In genomic region chr9:124388275-124389048, GRCh38 we compare ENCODE assay signal across 16 cellular contexts. TPM values are rescaled to one million over a fixed set of nuclear protein-coding genes. Genes with fewer than 3 reads are reported as not detected.
DNase-seq lines count a peak whose midpoint lies in the region; ATAC-seq and TF ChIP-seq lines count a peak whose summit lies in the region.
"Had no signal": no experiment of that assay in that cellular context is flagged by ENCODE, and none has a peak within 500 bp of the region (broad histone marks: within the 10 kb centered on the region; RNA-seq: fewer than 3 reads in every experiment).

No MANE protein-coding gene starts in this region.

- in situ Hi-C loops in Panc1 (cut with HindIII; ENCODE audit: low pct_unique_long_range_greater_than_20kb, low sequenced_read_pairs) (no loop called here), GM13976 (cut with MboI; ENCODE audit: low sequenced_read_pairs, unreplicated experiment) (no loop called here)

- peak overlapping the region; percentile 79 for H3K27ac Mint-ChIP-seq in endothelial cell (ENCODE audit: unreplicated experiment)
- H3K27ac Mint-ChIP-seq: activated naive CD4-positive, alpha-beta T cell treated with anti-CD3 and anti-CD28 coated beads for 36 hours; T-cell had no signal

- peaks cover 3 to 89% (median 76%) of the 10 kb centered on the region in 9 donors for H3K4me1 ChIP-seq in heart right ventricle
- peaks cover 81% of the 10 kb centered on the region for H3K4me1 ChIP-seq in Panc1 (ENCODE audit: control insufficient read depth, insufficient read depth, low read length)

- H3K4me3 ChIP-seq in heart right ventricle (no peak overlapping the region), Panc1 (ENCODE audit: low read depth in 2 of 2, low read length in 2 of 2) (no peak overlapping the region)
- H3K4me3 ChIP-seq: colonic mucosa, HAP-1 had no signal

- H3K9me3 Mint-ChIP-seq in endothelial cell (ENCODE audit: unreplicated experiment) = no peaks in the 10 kb centered on the region
- H3K9me3 Mint-ChIP-seq: activated naive CD4-positive, alpha-beta T cell treated with anti-CD3 and anti-CD28 coated beads for 36 hours; T-cell had no signal

- H3K27me3 ChIP-seq in heart right ventricle = no peaks in the 10 kb centered on the region
- no peaks in the 10 kb centered on the region for H3K27me3 ChIP-seq in Panc1 (ENCODE audit: control insufficient read depth, insufficient read depth, low read length)
- H3K27me3 ChIP-seq: colonic mucosa had no signal

- H3K4me3 Mint-ChIP-seq in endothelial cell (ENCODE audit: unreplicated experiment) = no peak overlapping the region
- H3K4me3 Mint-ChIP-seq: activated naive CD4-positive, alpha-beta T cell treated with anti-CD3 and anti-CD28 coated beads for 36 hours had no signal

- POLR2A ChIA-PET in Panc1 (lab: Charles Lee) = no interaction called here

- peaks cover 31% of the 10 kb centered on the region for H3K4me1 Mint-ChIP-seq in endothelial cell (ENCODE audit: unreplicated experiment)

- intact Hi-C loops in heart right ventricle (cut with DNase I) = no loop called here
- intact Hi-C loops in cardiac septum (cut with DNase I) = no loop called here
- intact Hi-C loops in Panc1 (cut with micrococcal nuclease; ENCODE audit: unreplicated experiment) = no loop called here
- intact Hi-C loops in posterior vena cava (cut with DNase I) = no loop called here

- 82 to 87% methylated on average over 12 of the region's 12 CpGs for WGBS in heart right ventricle, 2 donors

- H3K36me3 Mint-ChIP-seq in endothelial cell (ENCODE audit: low read depth, unreplicated experiment) = peaks cover 4% of the 10 kb centered on the region

- CTCF ChIA-PET in Panc1 (lab: Charles Lee) = interaction anchor here (1.0 kb wide), 1 partner anchor 22 kb away, joined by 4 read pairs; no protein-coding TSS in a partner anchor

- peak in 6 of 8 donors; percentile 30 to 48 (median 36) for ATAC-seq in heart right ventricle
- ATAC-seq in Panc1 = no peak
- ATAC-seq: left colon, T-cell had no signal

- TF ChIP-seq CTCF in heart right ventricle (IDR thresholded peaks at IDR 0.05) (no peak), Panc1 (IDR thresholded peaks at IDR 0.05) (no peak), endothelial cell (IDR thresholded peaks at IDR 0.05; ENCODE audit: unreplicated experiment) (no peak), GM13976 (IDR thresholded peaks at IDR 0.05; ENCODE audit: borderline replicate concordance, control extremely low read depth, extremely low read depth, insufficient read depth, missing control alignments) (no peak)

- H3K27me3 Mint-ChIP-seq in endothelial cell (ENCODE audit: unreplicated experiment) = no peaks in the 10 kb centered on the region
- H3K27me3 Mint-ChIP-seq: T-cell had no signal

- DNase-seq in heart right ventricle = no peak
- no peak for DNase-seq in cardiac septum (ENCODE audit: low spot score)
- no peak for DNase-seq in Panc1 (ENCODE audit: low read depth, low spot score)
- no peak for DNase-seq in endothelial cell (ENCODE audit: low spot score)
- DNase-seq in NCI-H748 treated with DMSO at 0.1 percent for 48 hours (lab: John Stamatoyannopoulos, UW) = no peak
- DNase-seq in GM13976 (ENCODE audit: low spot score) = no peak
- DNase-seq in posterior vena cava (ENCODE audit: low spot score) = no peak
- DNase-seq: activated CD4-positive, alpha-beta T cell treated with anti-CD3 and anti-CD28 coated beads, Interleukin-2, amount 50 U/mL, for 48 hours; activated naive CD4-positive, alpha-beta T cell treated with anti-CD3 and anti-CD28 coated beads for 36 hours; activated T-cell treated with anti-CD3 and anti-CD28 coated beads for 4 hours; colonic mucosa; left colon; stimulated activated CD4-positive, alpha-beta T cell treated with anti-CD3 and anti-CD28 coated beads, Interleukin-2, amount 100 ng/mL, for 24 hours; T-cell; WERI-Rb-1 had no signal

- H3K27ac ChIP-seq in heart right ventricle (peak overlapping the region in 1 of 10 donors; percentile 12), Panc1 (ENCODE audit: low read length) (peak overlapping the region; percentile 97)
- H3K27ac ChIP-seq: colonic mucosa, WERI-Rb-1 had no signal

- peaks cover 0 to 35% (median 8%) of the 10 kb centered on the region in 9 donors for H3K36me3 ChIP-seq in heart right ventricle
- H3K36me3 ChIP-seq in Panc1 (ENCODE audit: control insufficient read depth, insufficient read depth, low read length) = no peaks in the 10 kb centered on the region; the same call in 1 of the 2 replicates
- H3K36me3 ChIP-seq: colonic mucosa had no signal

- BruUV-seq in Panc1 (replicated peaks; lab: Mats Ljungman, UMichigan) = no TSS peak

- H3K9me3 ChIP-seq in heart right ventricle = no peaks in the 10 kb centered on the region
- no peaks in the 10 kb centered on the region for H3K9me3 ChIP-seq in Panc1 (ENCODE audit: control insufficient read depth, insufficient read depth, low read depth, low read length)
- H3K9me3 ChIP-seq: colonic mucosa, HAP-1 had no signal

RNA-seq across cellular contexts. Expression of gene PSMB7, which starts 26.8 kb away (rescaled TPM):
- total RNA-seq in heart right ventricle (100 to 1,000 TPM; 148 to 182 (median 162) TPM), cardiac septum (133 TPM), Panc1 (2021; ENCODE audit: unreplicated experiment) (167 TPM), endothelial cell (ENCODE audit: unreplicated experiment) (180 TPM), posterior vena cava (10 to 100 TPM; 79.1 to 89.1 TPM)
- 100 to 1,000 TPM; 252 to 308 TPM for polyA plus RNA-seq in heart right ventricle
- 181 TPM for polyA plus RNA-seq in Panc1 (2012; ENCODE audit: insufficient read length)
